In genomic region chr4:88592600-88593448, GRCh38 we compare ENCODE assay signal across 8 cellular contexts. TPM values are rescaled to one million over a fixed set of nuclear protein-coding genes. Genes with fewer than 3 reads are reported as not detected.
DNase-seq lines count a peak whose midpoint lies in the region; ATAC-seq and TF ChIP-seq lines count a peak whose summit lies in the region.

No MANE protein-coding gene starts in this region.

- H3K27me3 Mint-ChIP-seq in activated naive CD4-positive, alpha-beta T cell treated with anti-CD3 and anti-CD28 coated beads, Interleukin-2, amount 50 U/mL, for 24 hours, result no peaks in the 10 kb centered on the region
- peaks cover 4% of the 10 kb centered on the region for H3K27me3 Mint-ChIP-seq in glutamatergic neuron (ENCODE audit: unreplicated experiment)
- no peaks in the 10 kb centered on the region for H3K27me3 Mint-ChIP-seq in osteocyte (ENCODE audit: unreplicated experiment)

- H3K27ac Mint-ChIP-seq in activated naive CD4-positive, alpha-beta T cell treated with anti-CD3 and anti-CD28 coated beads, Interleukin-2, amount 50 U/mL, for 24 hours, result peak overlapping the region; percentile 83
- H3K27ac Mint-ChIP-seq in glutamatergic neuron (ENCODE audit: unreplicated experiment) (peak overlapping the region; percentile 65), osteocyte (ENCODE audit: unreplicated experiment) (peak overlapping the region; percentile 39)

- H3K9ac ChIP-seq in HUES48 (ENCODE audit: low read depth, low read length) (no peak overlapping the region), SK-N-MC (ENCODE audit: insufficient read length) (peak overlapping the region; percentile 53)

- H3K4me1 Mint-ChIP-seq in activated naive CD4-positive, alpha-beta T cell treated with anti-CD3 and anti-CD28 coated beads, Interleukin-2, amount 50 U/mL, for 24 hours, result peaks cover 61% of the 10 kb centered on the region
- H3K4me1 Mint-ChIP-seq in glutamatergic neuron (ENCODE audit: low read depth, unreplicated experiment) (no peaks in the 10 kb centered on the region), osteocyte (ENCODE audit: unreplicated experiment) (peaks cover 12% of the 10 kb centered on the region)

- peak; percentile 78 for ATAC-seq in GM21423 (IDR thresholded peaks at IDR 0.05; ENCODE audit: unreplicated experiment)

- peak overlapping the region; percentile 92 for H3K4me3 Mint-ChIP-seq in activated naive CD4-positive, alpha-beta T cell treated with anti-CD3 and anti-CD28 coated beads, Interleukin-2, amount 50 U/mL, for 24 hours
- H3K4me3 Mint-ChIP-seq in glutamatergic neuron (ENCODE audit: unreplicated experiment) (peak overlapping the region; percentile 97), osteocyte (ENCODE audit: unreplicated experiment) (peak overlapping the region; percentile 95)

- H3K4me1 ChIP-seq in HUES48 (ENCODE audit: control insufficient read depth, insufficient read depth, low read length) (peaks cover 14% of the 10 kb centered on the region), thymus (ENCODE audit: control insufficient read depth, insufficient read depth, low read length) (peaks cover 12% of the 10 kb centered on the region)

- H3K36me3 Mint-ChIP-seq in activated naive CD4-positive, alpha-beta T cell treated with anti-CD3 and anti-CD28 coated beads, Interleukin-2, amount 50 U/mL, for 24 hours, result peaks cover 7% of the 10 kb centered on the region
- H3K36me3 Mint-ChIP-seq in glutamatergic neuron (ENCODE audit: unreplicated experiment) (no peaks in the 10 kb centered on the region), osteocyte (ENCODE audit: unreplicated experiment) (peaks cover 14% of the 10 kb centered on the region)

- WGBS in thymus, result under 1% methylated on average over 89 of the region's 89 CpGs

- H3K27ac ChIP-seq in HUES48 (ENCODE audit: low read depth, low read length) (peak overlapping the region; percentile 10), SK-N-MC (no peak overlapping the region), thymus (ENCODE audit: low read depth) (peak overlapping the region; percentile 91)

- no peaks in the 10 kb centered on the region for H3K36me3 ChIP-seq in HUES48 (ENCODE audit: control insufficient read depth, insufficient read depth, low read length)
- H3K36me3 ChIP-seq in SK-N-MC (ENCODE audit: insufficient read depth, low read length), result no peaks in the 10 kb centered on the region
- H3K36me3 ChIP-seq in thymus (ENCODE audit: control insufficient read depth, insufficient read depth), result peaks cover 8% of the 10 kb centered on the region

- H3K27me3 ChIP-seq in HUES48 (ENCODE audit: control insufficient read depth, insufficient read depth, low read length) (peaks cover 41% of the 10 kb centered on the region), thymus (ENCODE audit: control insufficient read depth, insufficient read depth) (peaks cover 4% of the 10 kb centered on the region)

- DNase-seq in DMS53 treated with DMSO at 0.1 percent for 48 hours (lab: John Stamatoyannopoulos, UW; ENCODE audit: unreplicated experiment), result peak; percentile 33
- no peak for DNase-seq in SK-N-MC (ENCODE audit: low read depth, low spot score)
- DNase-seq in glutamatergic neuron, result peak; percentile 68
- DNase-seq in osteocyte (ENCODE audit: extremely low spot score, unreplicated experiment), result peak; percentile 88

- no peaks in the 10 kb centered on the region for H3K9me3 ChIP-seq in HUES48 (ENCODE audit: control insufficient read depth, insufficient read depth, low read length)
- no peaks in the 10 kb centered on the region for H3K9me3 ChIP-seq in SK-N-MC (ENCODE audit: low read depth, low read length)
- H3K9me3 ChIP-seq in thymus (ENCODE audit: control insufficient read depth), result no peaks in the 10 kb centered on the region

- H3K9me3 Mint-ChIP-seq in activated naive CD4-positive, alpha-beta T cell treated with anti-CD3 and anti-CD28 coated beads, Interleukin-2, amount 50 U/mL, for 24 hours, result no peaks in the 10 kb centered on the region
- peaks cover 2% of the 10 kb centered on the region for H3K9me3 Mint-ChIP-seq in glutamatergic neuron (ENCODE audit: unreplicated experiment)
- H3K9me3 Mint-ChIP-seq in osteocyte (ENCODE audit: unreplicated experiment), result no peaks in the 10 kb centered on the region

- TF ChIP-seq CTCF in glutamatergic neuron (IDR thresholded peaks at IDR 0.05; ENCODE audit: partially characterized antibody, unreplicated experiment) (no peak), osteocyte (IDR thresholded peaks at IDR 0.05) (no peak)

- H3K4me3 ChIP-seq in HUES48 (ENCODE audit: low read depth, low read length) (peak overlapping the region; percentile 73), SK-N-MC (peak overlapping the region; percentile 97), thymus (ENCODE audit: low read length) (peak overlapping the region; percentile 96)

RNA-seq across cellular contexts. Expression of gene HERC3, which starts 0.5 kb away (rescaled TPM):
- total RNA-seq in glutamatergic neuron (ENCODE audit: unreplicated experiment) (14.0 TPM), osteocyte (15.4 and 16.0 TPM in 2 replicates)
- polyA plus RNA-seq in thymus, result 9.1 TPM
